ENCODE assay signal across 8 cellular contexts in genomic region chrX:40176256-40176978, GRCh38.
A peak's percentile ranks its signal among the peaks of the same experiment; 100 is the strongest.
DNase-seq lines count a peak whose midpoint lies in the region; ATAC-seq and TF ChIP-seq lines count a peak whose summit lies in the region.

No MANE protein-coding gene starts in this region.

- H3K27ac Mint-ChIP-seq in memory B cell, result peak overlapping the region; percentile 100

- WGBS in HUES64, result under 1% methylated on average over 86 of the region's 86 CpGs

- DNase-seq in NCI-H82 (lab: John Stamatoyannopoulos, UW) (peak; percentile 58), NCI-H82 treated with DMSO at 0.1 percent for 48 hours (lab: John Stamatoyannopoulos, UW; ENCODE audit: unreplicated experiment) (no peak), dorsolateral prefrontal cortex (peak in 4 of 10 donors; percentile 31 to 74 (median 36)), memory B cell (ENCODE audit: low spot score in 2 of 2) (peak; percentile 72 to 78)
- peak; percentile 80 for DNase-seq in activated CD4-positive, alpha-beta T cell treated with anti-CD3 and anti-CD28 coated beads for 48 hours
- DNase-seq in stimulated activated CD8-positive, alpha-beta memory T cell treated with anti-CD3 and anti-CD28 coated beads, Interleukin-4, amount 100 ng/mL, for 24 hours (ENCODE audit: low read depth), result peak; percentile 65

- ATAC-seq in memory B cell (ENCODE audit: low read depth), result peak; percentile 50
- ATAC-seq in GM21786 (IDR thresholded peaks at IDR 0.05; ENCODE audit: unreplicated experiment), result no peak

- H3K27me3 ChIP-seq in HUES64 (ENCODE audit: insufficient read depth, low read length) (peaks cover 21% of the 10 kb centered on the region), dorsolateral prefrontal cortex (peaks cover 0 to 99% (median 48%) of the 10 kb centered on the region in 45 donors)

- peaks cover 21% of the 10 kb centered on the region for H3K4me1 Mint-ChIP-seq in memory B cell

- H3K4me1 ChIP-seq in HUES64 (ENCODE audit: insufficient read depth, low read length), result peaks cover 17% of the 10 kb centered on the region

- peak overlapping the region; percentile 90 for H3K9ac ChIP-seq in HUES64 (ENCODE audit: low read depth, low read length)

- H3K27me3 Mint-ChIP-seq in memory B cell, result no peaks in the 10 kb centered on the region

- H3K9me3 Mint-ChIP-seq in memory B cell, result no peaks in the 10 kb centered on the region

- H3K36me3 Mint-ChIP-seq in memory B cell, result no peaks in the 10 kb centered on the region

- H3K36me3 ChIP-seq in HUES64 (ENCODE audit: insufficient read depth, low read length), result no peaks in the 10 kb centered on the region

- H3K4me3 ChIP-seq in HUES64 (ENCODE audit: low read length), result peak overlapping the region; percentile 68
- peak overlapping the region; percentile 30 to 72 (median 61) for H3K4me3 ChIP-seq in dorsolateral prefrontal cortex

- intact Hi-C loops in dorsolateral prefrontal cortex (cut with DNase I), result loop anchor here in 1 of 2 donors (2.0 to 5.0 kb wide), 2 partner anchors 22 to 79 kb away; partner anchors contain the start of gene BCOR

- H3K4me3 Mint-ChIP-seq in memory B cell, result peak overlapping the region; percentile 87

- TF ChIP-seq CTCF in dorsolateral prefrontal cortex (IDR thresholded peaks at IDR 0.05 in 54 of 56, conservative IDR thresholded peaks at IDR 0.05 in 2 of 56; ENCODE audit: low read depth in 1 of 56, partially characterized antibody in 56 of 56), result no peak

- no peaks in the 10 kb centered on the region for H3K9me3 ChIP-seq in HUES64 (ENCODE audit: insufficient read depth, low read depth, low read length)

- peak overlapping the region; percentile 91 for H3K27ac ChIP-seq in HUES64 (ENCODE audit: low read depth, low read length)
- peak overlapping the region; percentile 61 to 97 (median 90) for H3K27ac ChIP-seq in dorsolateral prefrontal cortex
